In the genomic region with DNA sequence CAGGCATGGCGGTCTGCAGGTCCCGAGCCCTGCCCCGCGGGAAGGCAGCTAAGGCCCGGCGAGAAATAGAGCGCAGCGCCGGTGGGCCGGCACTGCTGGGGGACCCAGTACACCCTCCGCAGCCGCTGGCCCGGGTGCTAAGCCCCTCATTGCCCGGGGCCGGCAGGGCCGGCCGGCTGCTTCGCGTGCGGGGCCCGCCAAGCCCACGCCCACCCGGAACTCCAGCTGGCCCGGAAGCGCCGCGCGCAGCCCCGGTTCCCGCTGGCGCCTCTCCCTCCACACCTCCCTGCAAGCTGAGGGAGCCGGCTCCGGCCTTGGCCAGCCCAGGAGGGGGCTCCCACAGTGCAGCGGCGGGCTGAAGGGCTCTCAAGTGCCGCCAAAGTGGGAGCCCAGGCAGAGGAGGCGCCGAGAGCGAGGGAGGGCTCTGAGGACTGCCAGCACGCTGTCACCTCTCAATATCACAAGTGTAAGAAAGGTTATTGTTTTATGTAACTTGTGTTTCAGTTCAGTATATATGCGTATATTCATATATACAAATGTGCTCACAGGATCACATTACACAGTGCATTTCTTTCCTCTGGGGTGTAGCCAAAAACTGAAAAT, we compare ENCODE assay signal across 8 cellular contexts.
DNase-seq lines count a peak whose midpoint lies in the region; ATAC-seq and TF ChIP-seq lines count a peak whose summit lies in the region.
"Not testable (repeated sequence)": the region's sequence is repeated elsewhere in the genome, so short reads cannot be mapped to it uniquely, and the experiment has no call there.

No MANE protein-coding gene starts in this region.

- H3K4me3 ChIP-seq in GM23338, result not testable (repeated sequence)
- H3K4me3 ChIP-seq in iPS-15b (ENCODE audit: low read depth, low read length) (peak overlapping the region; percentile 37), upper lobe of left lung (peak overlapping the region in 3 of 4 donors; percentile 10 to 22 (median 14))

- not testable (repeated sequence) for H3K36me3 ChIP-seq in GM23338 (ENCODE audit: insufficient read depth); iPS-15b (ENCODE audit: control insufficient read depth, insufficient read depth, low read length); upper lobe of left lung

- not testable (repeated sequence) for H3K27ac ChIP-seq in GM23338 (ENCODE audit: low read depth); upper lobe of left lung

- H3K9me3 ChIP-seq in iPS-15b (ENCODE audit: control insufficient read depth, insufficient read depth, low read length); upper lobe of left lung: not testable (repeated sequence)

- not testable (repeated sequence) for H3K27me3 Mint-ChIP-seq in GM23338 (ENCODE audit: insufficient read depth, low read depth, poor library complexity); chondrocyte (ENCODE audit: low read depth); neural crest cell (ENCODE audit: low read depth)

- H3K4me2 ChIP-seq in GM23338, result not testable (repeated sequence)

- H4K20me1 ChIP-seq in GM23338 (replicated peaks; ENCODE audit: insufficient read depth), result not testable (repeated sequence)

- not testable (repeated sequence) for H3K36me3 Mint-ChIP-seq in GM23338 (ENCODE audit: low read depth); chondrocyte (ENCODE audit: low read depth); neural crest cell (ENCODE audit: low read depth)

- not testable (repeated sequence) for ATAC-seq in GM23338; upper lobe of left lung (ENCODE audit: low FRiP score in 2 of 2)
- peak; percentile 61 for ATAC-seq in SK-N-SH treated with all-trans-retinoic acid at 6 μM for 48 hours

- H3F3A ChIP-seq in GM23338 (replicated peaks; ENCODE audit: low read depth), result not testable (repeated sequence)

- not testable (repeated sequence) for DNase-seq in GM23338 (ENCODE audit: low spot score)
- DNase-seq in NCI-H1092 treated with DMSO at 0.1 percent for 48 hours (lab: John Stamatoyannopoulos, UW) (peak; percentile 7), chondrocyte (ENCODE audit: low spot score) (peak; percentile 37), neural crest cell (ENCODE audit: low read depth, low spot score) (peak; percentile 15), upper lobe of left lung (peak in 1 of 2 donors; percentile 85)
- peak; percentile 14 for DNase-seq in activated T-cell treated with anti-CD3 and anti-CD28 coated beads, Interleukin-2, amount 50 U/mL, for 1 hour

- H3K9me2 ChIP-seq in GM23338 (ENCODE audit: insufficient read depth), result not testable (repeated sequence)

- not testable (repeated sequence) for H3K9me3 Mint-ChIP-seq in GM23338; chondrocyte (ENCODE audit: low read depth); neural crest cell

- not testable (repeated sequence) for H3K79me2 ChIP-seq in GM23338 (replicated peaks; ENCODE audit: insufficient read depth)

- H3K27ac Mint-ChIP-seq in GM23338; chondrocyte (ENCODE audit: unreplicated experiment): not testable (repeated sequence)
- peak overlapping the region; percentile 13 for H3K27ac Mint-ChIP-seq in neural crest cell (ENCODE audit: unreplicated experiment)

- not testable (repeated sequence) for TF ChIP-seq POLR2A in upper lobe of left lung (IDR thresholded peaks at IDR 0.05)

- not testable (repeated sequence) for TF ChIP-seq CTCF in GM23338 (conservative IDR thresholded peaks at IDR 0.05; ENCODE audit: low read depth in 2 of 2); neural crest cell (conservative IDR thresholded peaks at IDR 0.05); upper lobe of left lung (IDR thresholded peaks at IDR 0.05)
- peak; percentile 30 for TF ChIP-seq CTCF in chondrocyte (IDR thresholded peaks at IDR 0.05)

- not testable (repeated sequence) for H3K4me1 ChIP-seq in GM23338 (ENCODE audit: insufficient read depth); iPS-15b (ENCODE audit: control insufficient read depth, insufficient read depth, low read length); upper lobe of left lung

- H2AFZ ChIP-seq in GM23338, result not testable (repeated sequence)

- H3K4me1 Mint-ChIP-seq in GM23338; chondrocyte (ENCODE audit: low read depth); neural crest cell: not testable (repeated sequence)

- 91 to 93% methylated on average over 18 to 38 of the region's 41 CpGs for WGBS in upper lobe of left lung, 2 donors

- not testable (repeated sequence) for TF ChIP-seq EP300 in upper lobe of left lung (IDR thresholded peaks at IDR 0.05)

- H3K9ac ChIP-seq in iPS-15b (ENCODE audit: low read depth, low read length), result not testable (repeated sequence)

- not testable (repeated sequence) for H3K27me3 ChIP-seq in GM23338 (ENCODE audit: insufficient read depth); iPS-15b (ENCODE audit: control insufficient read depth, insufficient read depth, low read length); upper lobe of left lung

- H3K4me3 Mint-ChIP-seq in GM23338 (peak overlapping the region; percentile 17; the same call in 2 of the 3 replicates), chondrocyte (ENCODE audit: unreplicated experiment) (peak overlapping the region; percentile 65), neural crest cell (peak overlapping the region; percentile 80)

Comparison
In these comparisons a context has a peak if more than half of its experiments do, and no peak if none do; other contexts are left out.
1. H3K4me3 Mint-ChIP-seq: peak in every context shown above with its lines; median percentile 80 in neural crest cell; 65 in chondrocyte; 17 in GM23338.